Comparison of ENCODE assay signal across 8 cellular contexts in genomic region chr4:166165829-166166420, GRCh38.
DNase-seq lines count a peak whose midpoint lies in the region; ATAC-seq, FAIRE-seq and TF ChIP-seq lines count a peak whose summit lies in the region.

No MANE protein-coding gene starts in this region.

- WGBS in thyroid gland, 2 donors, result 3% methylated on average over 7 of the region's 7 CpGs

- CTCF ChIA-PET in MCF 10A (lab: Yijun Ruan, JAX), result interaction anchor here (0.5 to 7.0 kb wide), 41 partner anchors 9 to 1917 kb away, joined by 3 to 133 read pairs (median 3); no protein-coding TSS in a partner anchor

- POLR2A ChIA-PET in MCF 10A (lab: Yijun Ruan, JAX), result interaction anchor here (2.1 kb wide), 1 partner anchor 429 kb away, joined by 9 read pairs; no protein-coding TSS in a partner anchor

- TF ChIP-seq CTCF in HL-60 (IDR thresholded peaks at IDR 0.05; ENCODE audit: insufficient read depth, low read length), result peak; percentile 43
- peak; percentile 79 for TF ChIP-seq CTCF in MCF 10A (IDR thresholded peaks at IDR 0.05; ENCODE audit: unreplicated experiment)
- TF ChIP-seq CTCF in thyroid gland (IDR thresholded peaks at IDR 0.05), result peak; percentile 30 to 76 (median 58)

- H3K27me3 ChIP-seq in HL-60 (ENCODE audit: insufficient read depth, poor library complexity, severe bottlenecking), result no peaks in the 10 kb centered on the region
- H3K27me3 ChIP-seq in thyroid gland, result no peaks in the 10 kb centered on the region

- H3K9me3 ChIP-seq in thyroid gland, result no peaks in the 10 kb centered on the region

- intact Hi-C loops in MCF 10A (cut with micrococcal nuclease), result loop anchor here (1.0 to 10.0 kb wide), 8 partner anchors 86 to 1986 kb away; no protein-coding TSS in a partner anchor
- intact Hi-C loops in thyroid gland (cut with DNase I), result no loop called here

- H3K27ac ChIP-seq in HL-60 (replicated peaks) (no peak overlapping the region), thyroid gland (no peak overlapping the region)

- DNase-seq in activated CD4-positive, alpha-beta T cell treated with anti-CD3 and anti-CD28 coated beads for 48 hours, result peak; percentile 2
- DNase-seq in activated CD4-positive, alpha-beta T cell treated with anti-CD3 and anti-CD28 coated beads, Interleukin-2, amount 50 U/mL, for 48 hours, result no peak
- peak; percentile 18 to 49 for DNase-seq in HL-60 (ENCODE audit: low read depth in 1 of 2, low spot score in 1 of 2)
- DNase-seq in NCI-H748 treated with DMSO at 0.1 percent for 48 hours (lab: John Stamatoyannopoulos, UW), result peak; percentile 76
- DNase-seq in MCF 10A (ENCODE audit: unreplicated experiment), result peak; percentile 84
- DNase-seq in thyroid gland, result peak; percentile 2 to 4

- no peak overlapping the region for H3K4me3 Mint-ChIP-seq in MCF 10A (ENCODE audit: unreplicated experiment)

- H3K36me3 Mint-ChIP-seq in MCF 10A (ENCODE audit: insufficient read depth, unreplicated experiment), result no peaks in the 10 kb centered on the region

- no peaks in the 10 kb centered on the region for H3K4me1 ChIP-seq in thyroid gland

- no peak for TF ChIP-seq POLR2A in thyroid gland (IDR thresholded peaks at IDR 0.05)

- no TSS peak for BruUV-seq in MCF 10A (replicated peaks; lab: Mats Ljungman, UMichigan)

- peak; percentile 99 for ATAC-seq in GM21528 (IDR thresholded peaks at IDR 0.05; ENCODE audit: low FRiP score, unreplicated experiment)

- no peaks in the 10 kb centered on the region for H3K36me3 ChIP-seq in thyroid gland

- peak; percentile 99 for FAIRE-seq in islet of Langerhans (lab: Jason Lieb, UNC)

- H3K4me3 ChIP-seq in HL-60 (replicated peaks; ENCODE audit: insufficient read depth, low read length) (no peak overlapping the region), thyroid gland (replicated peaks in 1 of 3) (no peak overlapping the region)

- no peaks in the 10 kb centered on the region for H3K9me3 Mint-ChIP-seq in MCF 10A (ENCODE audit: unreplicated experiment)

- H3K27ac Mint-ChIP-seq in MCF 10A (ENCODE audit: low read depth, unreplicated experiment), result no peak overlapping the region

- peaks cover 6% of the 10 kb centered on the region for H3K4me1 Mint-ChIP-seq in MCF 10A (ENCODE audit: insufficient read depth, unreplicated experiment)

- H3K27me3 Mint-ChIP-seq in MCF 10A (ENCODE audit: insufficient read depth, unreplicated experiment), result no peaks in the 10 kb centered on the region

Comparison
In these comparisons a context has a peak if more than half of its experiments do, and no peak if none do; other contexts are left out.
1. DNase-seq: peak in activated CD4-positive, alpha-beta T cell treated with anti-CD3 and anti-CD28 coated beads for 48 hours (single experiment), HL-60 (2 of 2), NCI-H748 treated with DMSO at 0.1 percent for 48 hours (single experiment), MCF 10A (single experiment) and thyroid gland (2 of 2); none in activated CD4-positive, alpha-beta T cell treated with anti-CD3 and anti-CD28 coated beads, Interleukin-2, amount 50 U/mL, for 48 hours (0 of 2).
2. Peak in every context shown above with its lines, with median percentiles within 50 percentile points of each other: CTCF ChIP-seq.